In genomic region chr1:156338180-156338973, GRCh38 we compare ENCODE assay signal across 8 cellular contexts. TPM values are rescaled to one million over a fixed set of nuclear protein-coding genes. Genes with fewer than 3 reads are reported as not detected.
DNase-seq lines count a peak whose midpoint lies in the region; ATAC-seq, FAIRE-seq and TF ChIP-seq lines count a peak whose summit lies in the region.

CCT3 (minus strand) TSS chr1:156338292; CDS start chr1:156338184, 108 bp downstream.
TSACC (plus strand) TSS chr1:156338526; CDS start chr1:156339758, 1,232 bp downstream.

- peak within 1 kb of the TSS; percentile 77 to 90 for H3K9ac ChIP-seq in kidney (ENCODE audit: low read length in 2 of 2)

- H3K4me3 Mint-ChIP-seq in chondrocyte (ENCODE audit: unreplicated experiment), result peak within 1 kb of the TSS; percentile 99

- no peaks in the 10 kb centered on the region for H3K9me3 Mint-ChIP-seq in chondrocyte (ENCODE audit: low read depth)

- peak within 1 kb of the TSS; percentile 94 for H3K27ac Mint-ChIP-seq in chondrocyte (ENCODE audit: unreplicated experiment)

- peak; percentile 100 for DNase-seq in Ammon's horn (ENCODE audit: low spot score)
- peak; percentile 100 for DNase-seq in NCI-H460 (ENCODE audit: extremely low read depth, low read depth)
- peak; percentile 99 for DNase-seq in activated CD4-positive, alpha-beta T cell treated with anti-CD3 and anti-CD28 coated beads for 1 hour
- peak; percentile 99 for DNase-seq in chondrocyte (ENCODE audit: low spot score)
- DNase-seq in kidney, result peak; percentile 99
- DNase-seq in stimulated activated CD4-positive, alpha-beta T cell treated with anti-CD3 and anti-CD28 coated beads, Interleukin-15, amount 100 ng/mL, for 1 hour (ENCODE audit: low read depth in 1 of 2, low spot score in 1 of 2), result peak; percentile 98

- H3K36me3 ChIP-seq in kidney (ENCODE audit: control insufficient read depth in 1 of 2, insufficient read depth in 2 of 2, low read length in 2 of 2), result peaks cover 6 to 22% of the 10 kb centered on the region in 2 donors

- peak within 1 kb of the TSS; percentile 82 to 86 for H3K27ac ChIP-seq in kidney (ENCODE audit: low read depth in 2 of 2, low read length in 2 of 2)

- peaks cover 6 to 11% of the 10 kb centered on the region in 2 donors for H3K4me1 ChIP-seq in kidney (ENCODE audit: control insufficient read depth in 1 of 2, insufficient read depth in 1 of 2, low read depth in 1 of 2, low read length in 2 of 2)

- H3K4me3 ChIP-seq in kidney (ENCODE audit: low read length in 2 of 2), result peak within 1 kb of the TSS; percentile 84 to 98

- H3K36me3 Mint-ChIP-seq in chondrocyte (ENCODE audit: low read depth), result peaks cover 6% of the 10 kb centered on the region

- H3K4me1 Mint-ChIP-seq in chondrocyte (ENCODE audit: low read depth), result peaks cover 27% of the 10 kb centered on the region

- FAIRE-seq in kidney (lab: Jason Lieb, UNC), result peak; percentile 93

- TF ChIP-seq CTCF in chondrocyte (IDR thresholded peaks at IDR 0.05) (no peak), kidney (IDR thresholded peaks at IDR 0.05; ENCODE audit: borderline replicate concordance, extremely low read depth, insufficient read depth) (no peak)

- TF ChIP-seq POLR2A in GM19193 (IDR thresholded peaks at IDR 0.05; ENCODE audit: extremely low read depth, insufficient read depth, insufficient read length), result peak; percentile 93

- ATAC-seq in HG03432 (IDR thresholded peaks at IDR 0.05; ENCODE audit: unreplicated experiment), result peak; percentile 95

- no peaks in the 10 kb centered on the region for H3K9me3 ChIP-seq in kidney (ENCODE audit: control insufficient read depth in 1 of 2, low read length in 2 of 2)

- intact Hi-C loops in kidney (cut with DNase I), result no loop called here

- no peaks in the 10 kb centered on the region for H3K27me3 Mint-ChIP-seq in chondrocyte (ENCODE audit: low read depth)

RNA-seq across cellular contexts. Expression of gene CCT3, which starts in this region (rescaled TPM):
- 507 and 571 TPM in 2 replicates for total RNA-seq in NCI-H460 (2014; rRNA removed; shearing (Covaris generic))
- 773 and 1,008 TPM in 2 replicates for polyA plus RNA-seq in NCI-H460 (2014; cell fraction: nucleus; rRNA removed)
- 159 to 204 TPM (median 161 TPM) in 3 replicates for total RNA-seq in chondrocyte
- 149 TPM for total RNA-seq in kidney
- polyA plus RNA-seq in kidney (ENCODE audit: insufficient read depth, low read depth, low replicate concordance), result 181 TPM

RNA-seq across cellular contexts. Expression of gene TSACC, which starts in this region (rescaled TPM):
- total RNA-seq in NCI-H460 (2014; rRNA removed; shearing (Covaris generic)), result 0.67 and 1.4 TPM in 2 replicates
- 13.1 TPM in 1 of 2 replicates, not detected in the other for polyA plus RNA-seq in NCI-H460 (2014; cell fraction: nucleus; rRNA removed)
- total RNA-seq in chondrocyte (not detected in 3 replicates), kidney (not detected)
- 1.1 TPM for polyA plus RNA-seq in kidney (ENCODE audit: insufficient read depth, low read depth, low replicate concordance)

Comparison
In these comparisons a context has a peak if more than half of its experiments do, and no peak if none do; other contexts are left out.
1. Peak in every context shown above with its lines: DNase-seq, ATAC-seq, H3K4me3 ChIP-seq and H3K27ac ChIP-seq.